Comparison of ENCODE assay signal across 12 cellular contexts in the genomic region with DNA sequence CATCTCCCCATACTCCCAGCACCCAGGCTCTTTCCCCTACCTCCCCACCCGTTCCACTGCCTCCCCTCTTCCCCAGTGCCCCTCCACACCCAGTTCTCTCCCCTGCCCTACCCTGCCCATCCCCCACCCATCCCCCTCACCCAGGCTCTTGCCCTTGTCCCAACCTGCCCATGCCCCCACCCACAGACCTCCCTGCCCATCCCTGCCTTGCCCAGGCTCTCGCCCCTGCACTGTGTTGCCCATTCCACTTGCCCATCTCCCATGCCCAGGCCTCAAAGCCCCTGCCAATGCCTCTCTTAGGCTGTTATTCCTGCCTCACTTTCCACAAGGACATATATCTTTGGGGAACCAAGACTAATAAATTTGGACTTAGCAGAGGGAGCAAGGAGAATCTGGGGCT.
DNase-seq lines count a peak whose midpoint lies in the region; ATAC-seq and TF ChIP-seq lines count a peak whose summit lies in the region.
"Had no signal": no experiment of that assay in that cellular context is flagged by ENCODE, and none has a peak within 500 bp of the region (broad histone marks: within the 10 kb centered on the region; RNA-seq: fewer than 3 reads in every experiment).

No MANE protein-coding gene starts in this region.

- no peak for ATAC-seq in GM18867 (IDR thresholded peaks at IDR 0.05; ENCODE audit: unreplicated experiment)

- TF ChIP-seq CTCF in HFFc6 (IDR thresholded peaks at IDR 0.05): no peak
- TF ChIP-seq CTCF in nephron (IDR thresholded peaks at IDR 0.05; ENCODE audit: unreplicated experiment in 3 of 3): no peak
- TF ChIP-seq CTCF in suprapubic skin (IDR thresholded peaks at IDR 0.05): no peak

- DNase-seq in HFFc6 (no peak), suprapubic skin (ENCODE audit: low spot score in 2 of 2) (no peak)
- no peak for DNase-seq in stimulated activated CD4-positive, alpha-beta T cell treated with anti-CD3 and anti-CD28 coated beads, Interleukin-12 subunit alpha, Interleukin-12 subunit beta, amount 100 ng/mL, for 4 hours
- DNase-seq in activated CD4-positive, alpha-beta T cell treated with anti-CD3 and anti-CD28 coated beads for 1 hour: no peak
- DNase-seq: BE2C had no signal

- H3K4me3 Mint-ChIP-seq in HFFc6 (no peak overlapping the region), nephron (no peak overlapping the region)

- H3K27ac ChIP-seq in BLaER1 treated with 17β-estradiol and CSF1 and Interleukin-3, amounts not matched to agents 10 nM and 100 nM: peak overlapping the region in 7 of 11 experiments; percentile 8 to 74 (median 60); a peak in 13 of 22 replicates
- H3K27ac ChIP-seq in duodenal mucosa (ENCODE audit: low read depth, low read length) (peak overlapping the region; percentile 20), suprapubic skin (no peak overlapping the region)
- H3K27ac ChIP-seq: HL-60 had no signal

- H3K9me3 Mint-ChIP-seq in HFFc6 (no peaks in the 10 kb centered on the region), nephron (peaks cover 9% of the 10 kb centered on the region)

- H3K4me1 ChIP-seq in BLaER1 treated with 17β-estradiol and CSF1 and Interleukin-3, amounts not matched to agents 10 nM and 100 nM: peaks cover 14 to 38% (median 23%) of the 10 kb centered on the region in 10 experiments; a peak in 18 of 20 replicates
- no peaks in the 10 kb centered on the region for H3K4me1 ChIP-seq in duodenal mucosa (ENCODE audit: control insufficient read depth in 1 of 2, insufficient read depth in 2 of 2, low read length in 2 of 2)
- H3K4me1 ChIP-seq in suprapubic skin: peaks cover 3% of the 10 kb centered on the region
- H3K4me1 ChIP-seq: BE2C, HAP-1 had no signal

- H3K27me3 ChIP-seq in BLaER1 treated with 17β-estradiol and CSF1 and Interleukin-3, amounts not matched to agents 10 nM and 100 nM: no peaks in the 10 kb centered on the region
- no peaks in the 10 kb centered on the region for H3K27me3 ChIP-seq in duodenal mucosa (ENCODE audit: control insufficient read depth in 1 of 2, insufficient read depth in 2 of 2, low read length in 2 of 2)
- H3K27me3 ChIP-seq in suprapubic skin: no peaks in the 10 kb centered on the region
- H3K27me3 ChIP-seq: BE2C had no signal

- no peaks in the 10 kb centered on the region for H3K27me3 Mint-ChIP-seq in HFFc6 (ENCODE audit: insufficient read depth)
- H3K27me3 Mint-ChIP-seq in nephron (ENCODE audit: low read depth): no peaks in the 10 kb centered on the region

- peaks cover 39% of the 10 kb centered on the region for H3K4me1 Mint-ChIP-seq in HFFc6 (ENCODE audit: low read depth)
- peaks cover 46% of the 10 kb centered on the region for H3K4me1 Mint-ChIP-seq in nephron

- no peak for TF ChIP-seq EP300 in suprapubic skin (IDR thresholded peaks at IDR 0.05)

- H3K36me3 Mint-ChIP-seq in HFFc6 (ENCODE audit: low read depth): no peaks in the 10 kb centered on the region; the same call in 1 of the 2 replicates
- H3K36me3 Mint-ChIP-seq in nephron (ENCODE audit: low read depth): no peaks in the 10 kb centered on the region

- H3K27ac Mint-ChIP-seq in HFFc6 (peak overlapping the region; percentile 42; the same call in 1 of the 2 replicates), nephron (peak overlapping the region; percentile 85 to 93 (median 92))

- no peak for TF ChIP-seq POLR2A in suprapubic skin (IDR thresholded peaks at IDR 0.05)

- WGBS in suprapubic skin: 100% methylated on average over 2 of the region's 2 CpGs

- peak overlapping the region in 3 of 11 experiments; percentile 7 to 50 (median 30); a peak in 2 of 22 replicates for H3K9ac ChIP-seq in BLaER1 treated with 17β-estradiol and CSF1 and Interleukin-3, amounts not matched to agents 10 nM and 100 nM
- H3K9ac ChIP-seq in duodenal mucosa (ENCODE audit: low read depth in 1 of 2, low read length in 2 of 2): no peak overlapping the region

- no peaks in the 10 kb centered on the region for H3K36me3 ChIP-seq in BLaER1 treated with 17β-estradiol and CSF1 and Interleukin-3, amounts not matched to agents 10 nM and 100 nM
- H3K36me3 ChIP-seq in duodenal mucosa (ENCODE audit: control insufficient read depth in 1 of 2, insufficient read depth in 2 of 2, low read length in 2 of 2): no peaks in the 10 kb centered on the region
- no peaks in the 10 kb centered on the region for H3K36me3 ChIP-seq in suprapubic skin
- H3K36me3 ChIP-seq: BE2C, HAP-1 had no signal

- H4K20me1 ChIP-seq in BLaER1 treated with 17β-estradiol and CSF1 and Interleukin-3, amounts not matched to agents 10 nM and 100 nM: no peaks in the 10 kb centered on the region

- no peak overlapping the region for H3K4me3 ChIP-seq in BLaER1 treated with 17β-estradiol and CSF1 and Interleukin-3, amounts not matched to agents 10 nM and 100 nM
- no peak overlapping the region for H3K4me3 ChIP-seq in duodenal mucosa (ENCODE audit: low read depth in 1 of 2, low read length in 2 of 2)
- no peak overlapping the region for H3K4me3 ChIP-seq in suprapubic skin
- H3K4me3 ChIP-seq: GM12878, HAP-1 had no signal

- peak overlapping the region in 9 of 11 experiments; percentile 16 to 66 (median 35); a peak in 13 of 22 replicates for H3K4me2 ChIP-seq in BLaER1 treated with 17β-estradiol and CSF1 and Interleukin-3, amounts not matched to agents 10 nM and 100 nM

- peaks cover 0 to 17% (median 7%) of the 10 kb centered on the region in 11 experiments; a peak in 10 of 22 replicates for H3K9me3 ChIP-seq in BLaER1 treated with 17β-estradiol and CSF1 and Interleukin-3, amounts not matched to agents 10 nM and 100 nM (replicated peaks in 1 of 11)
- H3K9me3 ChIP-seq in duodenal mucosa (ENCODE audit: control insufficient read depth in 1 of 2, low read length in 2 of 2) (no peaks in the 10 kb centered on the region), suprapubic skin (no peaks in the 10 kb centered on the region)
- H3K9me3 ChIP-seq: BE2C, HAP-1 had no signal
